In genomic region chr4:41614519-41614918, GRCh38 we compare ENCODE assay signal across 1 cellular context.
TF ChIP-seq lines count a peak whose summit lies in the region.

No MANE protein-coding gene starts in this region.

TF ChIP-seq in GM23338, 12 proteins besides CTCF, POLR2A, EP300 and RAD21 (continued from another document):
- no peak for TF ChIP-seq REST (IDR thresholded peaks at IDR 0.05; ENCODE audit: unreplicated experiment)
